In genomic region chr6:2807342-2808090, GRCh38 we compare ENCODE assay signal across 1 cellular context.
TF ChIP-seq lines count a peak whose summit lies in the region.

No MANE protein-coding gene starts in this region.

TF ChIP-seq in HepG2, 621 proteins besides CTCF, POLR2A, EP300 and RAD21:
- TF ChIP-seq CHD2 (IDR thresholded peaks at IDR 0.05; ENCODE audit: low read depth, low read length) (no peak), KDM2A (CRISPR knock-in tag; IDR thresholded peaks at IDR 0.05; ENCODE audit: borderline replicate concordance, low read depth) (no peak)
